ENCODE assay signal across 1 cellular context in genomic region chr13:110010433-110011135, GRCh38.
TF ChIP-seq lines count a peak whose summit lies in the region.

No MANE protein-coding gene starts in this region.

TF ChIP-seq in SK-N-SH, 30 proteins besides CTCF, POLR2A, EP300 and RAD21 (continued from another document):
- no peak for TF ChIP-seq ZBTB33 (IDR thresholded peaks at IDR 0.05; ENCODE audit: borderline replicate concordance, low read depth)
- peak; percentile 47 for TF ChIP-seq GATA2 (CRISPR knock-in tag; IDR thresholded peaks at IDR 0.05)
TF ChIP-seq in SK-N-SH: peak in this region for 2.
